Comparison of ENCODE assay signal across 8 cellular contexts in genomic region chr9:111992523-111992922, GRCh38.
DNase-seq lines count a peak whose midpoint lies in the region; ATAC-seq and TF ChIP-seq lines count a peak whose summit lies in the region.

No MANE protein-coding gene starts in this region.

- no peak for TF ChIP-seq EP300 in gastroesophageal sphincter (IDR thresholded peaks at IDR 0.05)

- H3K9me3 ChIP-seq in gastroesophageal sphincter = peaks cover 0 to 11% (median 0%) of the 10 kb centered on the region in 3 donors
- H3K9me3 ChIP-seq in colonic mucosa = no peaks in the 10 kb centered on the region

- no peaks in the 10 kb centered on the region for H3K27me3 ChIP-seq in gastroesophageal sphincter
- H3K27me3 ChIP-seq in colonic mucosa = no peaks in the 10 kb centered on the region

- H3K4me3 ChIP-seq in cardiac fibroblast (replicated peaks in 1 of 2; ENCODE audit: low read depth in 2 of 2, low read length in 2 of 2) (no peak overlapping the region), gastroesophageal sphincter (no peak overlapping the region), colonic mucosa (no peak overlapping the region)

- H3K9ac ChIP-seq in colonic mucosa (ENCODE audit: low read depth in 2 of 2, low read length in 2 of 2) = no peak overlapping the region

- H3K36me3 ChIP-seq in gastroesophageal sphincter (no peaks in the 10 kb centered on the region), colonic mucosa (no peaks in the 10 kb centered on the region)

- H3K4me1 ChIP-seq in gastroesophageal sphincter (peaks cover 0 to 11% (median 0%) of the 10 kb centered on the region in 3 donors), colonic mucosa (no peaks in the 10 kb centered on the region)

- 27% methylated on average over 1 of the region's 2 CpGs; no CpG with 5 or more reads in 1 of the 2 donors for WGBS in gastroesophageal sphincter (ENCODE audit: low coverage in 1 of 2), 2 donors

- intact Hi-C loops in colonic mucosa (cut with DNase I) = no loop called here

- no peak for TF ChIP-seq POLR2A in gastroesophageal sphincter (IDR thresholded peaks at IDR 0.05)

- ATAC-seq in GM21447 (IDR thresholded peaks at IDR 0.05; ENCODE audit: unreplicated experiment) (peak; percentile 91), HG03571 (IDR thresholded peaks at IDR 0.05; ENCODE audit: unreplicated experiment) (peak; percentile 71), gastroesophageal sphincter (no peak)

- TF ChIP-seq CTCF in GM10266 (IDR thresholded peaks at IDR 0.05; ENCODE audit: control insufficient read depth, insufficient read depth, low read depth, missing control alignments) = no peak
- no peak for TF ChIP-seq CTCF in cardiac fibroblast (IDR thresholded peaks at IDR 0.05; ENCODE audit: low read depth, low read length)
- no peak for TF ChIP-seq CTCF in gastroesophageal sphincter (IDR thresholded peaks at IDR 0.05)
- TF ChIP-seq CTCF in colonic mucosa (IDR thresholded peaks at IDR 0.05) = no peak

- DNase-seq in GM10266 (ENCODE audit: extremely low spot score) (peak; percentile 53), cardiac fibroblast (ENCODE audit: low read depth in 2 of 2) (peak; percentile 35 to 83), colonic mucosa (no peak), globus pallidus (ENCODE audit: low spot score) (no peak), NCI-H146 treated with DMSO at 0.1 percent for 48 hours (lab: John Stamatoyannopoulos, UW; ENCODE audit: unreplicated experiment) (no peak)

- peak overlapping the region in 1 of 4 donors; percentile 3 for H3K27ac ChIP-seq in gastroesophageal sphincter
- H3K27ac ChIP-seq in colonic mucosa = no peak overlapping the region

Comparison
In these comparisons a context has a peak if more than half of its experiments do, and no peak if none do; other contexts are left out.
1. DNase-seq: peak in GM10266 (single experiment) and cardiac fibroblast (2 of 2); none in colonic mucosa (single experiment), globus pallidus (single experiment) and NCI-H146 treated with DMSO at 0.1 percent for 48 hours (single experiment).